In the genomic region with DNA sequence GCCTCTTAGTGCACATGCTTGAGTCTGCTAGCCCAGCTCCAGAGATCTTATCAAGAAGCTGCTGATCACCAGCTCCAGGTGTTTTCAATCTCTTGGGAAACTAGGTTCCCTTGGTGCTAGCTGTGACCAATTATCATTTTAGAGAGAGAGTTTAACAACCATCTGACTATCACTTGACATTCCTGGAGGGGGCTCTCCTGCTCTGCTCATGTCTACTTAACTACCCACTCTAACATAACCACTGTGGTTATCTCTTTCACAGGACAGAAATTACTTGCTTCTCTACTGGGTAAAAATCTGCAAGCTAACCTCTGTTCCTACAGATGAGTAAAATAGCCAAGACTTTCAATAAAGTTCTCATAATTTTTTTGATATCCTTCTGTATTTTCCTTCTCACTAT, we compare ENCODE assay signal across 11 cellular contexts.
DNase-seq lines count a peak whose midpoint lies in the region; ATAC-seq lines count a peak whose summit lies in the region.
"Had no signal": no experiment of that assay in that cellular context is flagged by ENCODE, and none has a peak within 500 bp of the region (broad histone marks: within the 10 kb centered on the region; RNA-seq: fewer than 3 reads in every experiment).

No MANE protein-coding gene starts in this region.

- H3K4me3 ChIP-seq in GM23248, result no peak overlapping the region
- H3K4me3 ChIP-seq: SK-N-MC had no signal

- H4K20me1 ChIP-seq in GM23248 (ENCODE audit: insufficient read depth), result no peaks in the 10 kb centered on the region

- no peak overlapping the region for H3K27ac ChIP-seq in GM23248
- H3K27ac ChIP-seq: epithelial cell of prostate, SK-N-MC had no signal

- H3K36me3 Mint-ChIP-seq in activated T-helper 17 cell treated with anti-CD3 and anti-CD28 coated beads, Interleukin-2, amount 50 U/mL, for 72 hours (ENCODE audit: low read depth), result no peaks in the 10 kb centered on the region

- no peaks in the 10 kb centered on the region for H3F3A ChIP-seq in GM23248 (ENCODE audit: insufficient read depth)

- H3K36me3 ChIP-seq in GM23248 (ENCODE audit: low read depth), result no peaks in the 10 kb centered on the region

- peak; percentile 60 for ATAC-seq in HG03280 (IDR thresholded peaks at IDR 0.05; ENCODE audit: unreplicated experiment)
- ATAC-seq in activated T-helper 17 cell treated with anti-CD3 and anti-CD28 coated beads, Interleukin-2, amount 50 U/mL, for 72 hours (replicated peaks), result peak; percentile 67
- no peak for ATAC-seq in HG03039 (IDR thresholded peaks at IDR 0.05; ENCODE audit: unreplicated experiment)

- no peak overlapping the region for H3K9ac ChIP-seq in GM23248

- H3K4me1 Mint-ChIP-seq in activated T-helper 17 cell treated with anti-CD3 and anti-CD28 coated beads, Interleukin-2, amount 50 U/mL, for 72 hours, result no peaks in the 10 kb centered on the region

- in situ Hi-C loops in GM23248 (cut with MboI), result no loop called here

- no peak overlapping the region for H3K27ac Mint-ChIP-seq in activated T-helper 17 cell treated with anti-CD3 and anti-CD28 coated beads, Interleukin-2, amount 50 U/mL, for 72 hours

- H3K79me2 ChIP-seq in GM23248 (ENCODE audit: insufficient read depth), result no peaks in the 10 kb centered on the region

- H3K27me3 Mint-ChIP-seq in activated T-helper 17 cell treated with anti-CD3 and anti-CD28 coated beads, Interleukin-2, amount 50 U/mL, for 72 hours, result no peaks in the 10 kb centered on the region

- H3K4me1 ChIP-seq in GM23248 (ENCODE audit: insufficient read depth), result no peaks in the 10 kb centered on the region

- H2AFZ ChIP-seq in GM23248, result no peak overlapping the region

- H3K9me2 ChIP-seq in GM23248 (ENCODE audit: insufficient read depth), result no peaks in the 10 kb centered on the region

- no peak overlapping the region for H3K4me3 Mint-ChIP-seq in activated T-helper 17 cell treated with anti-CD3 and anti-CD28 coated beads, Interleukin-2, amount 50 U/mL, for 72 hours

- H3K27me3 ChIP-seq in GM23248 (replicated peaks; ENCODE audit: insufficient read depth), result no peaks in the 10 kb centered on the region

- H3K4me2 ChIP-seq in GM23248 (ENCODE audit: unreplicated experiment), result no peak overlapping the region

- peak; percentile 17 for DNase-seq in stimulated activated CD4-positive, alpha-beta T cell treated with anti-CD3 and anti-CD28 coated beads, Interleukin-4, amount 100 ng/mL, for 24 hours
- DNase-seq in stimulated activated CD4-positive, alpha-beta T cell treated with anti-CD3 and anti-CD28 coated beads, Interleukin-2, amount 100 ng/mL, for 48 hours, result no peak
- DNase-seq in GM23248, result no peak
- no peak for DNase-seq in iPS-NIHi11 (ENCODE audit: low spot score)
- no peak for DNase-seq in NCI-H2081 (lab: John Stamatoyannopoulos, UW)
- DNase-seq: Calu3 had no signal

- no peaks in the 10 kb centered on the region for H3K9me3 Mint-ChIP-seq in activated T-helper 17 cell treated with anti-CD3 and anti-CD28 coated beads, Interleukin-2, amount 50 U/mL, for 72 hours

- no peaks in the 10 kb centered on the region for H3K9me3 ChIP-seq in GM23248 (ENCODE audit: low read depth)
